Comparison of ENCODE assay signal across 21 cellular contexts in genomic region chr2:46313063-46313462, GRCh38. TPM values are rescaled to one million over a fixed set of nuclear protein-coding genes. Genes with fewer than 3 reads are reported as not detected.
DNase-seq lines count a peak whose midpoint lies in the region; ATAC-seq, FAIRE-seq and TF ChIP-seq lines count a peak whose summit lies in the region.
"Had no signal": no experiment of that assay in that cellular context is flagged by ENCODE, and none has a peak within 500 bp of the region (broad histone marks: within the 10 kb centered on the region; RNA-seq: fewer than 3 reads in every experiment).

No MANE protein-coding gene starts in this region.

- CTCF ChIA-PET in A549 (lab: Yijun Ruan, JAX) (interaction anchor here (0.8 to 7.2 kb wide), 13 partner anchors 10 to 302 kb away, joined by 3 to 45 read pairs (median 4); partner anchors contain the start of gene EPAS1), RWPE1 (lab: Yijun Ruan, JAX) (interaction anchor here (0.6 to 1.1 kb wide), 2 partner anchors 16 to 1176 kb away, joined by 3 to 4 read pairs; partner anchors contain the start of gene EPAS1)

- peak overlapping the region; percentile 75; the same call in 2 of the 3 replicates for H3K4me2 ChIP-seq in A549

- H3K27me3 ChIP-seq in liver (ENCODE audit: control insufficient read depth in 4 of 4, insufficient read depth in 4 of 4, low read length in 3 of 4): no peaks in the 10 kb centered on the region
- peaks cover 0 to 5% (median 0%) of the 10 kb centered on the region in 5 donors for H3K27me3 ChIP-seq in subcutaneous abdominal adipose tissue (ENCODE audit: control insufficient read depth in 5 of 5, insufficient read depth in 4 of 5, low read length in 5 of 5)
- H3K27me3 ChIP-seq: sigmoid colon had no signal

- intact Hi-C loops in head of caudate nucleus (cut with DNase I): no loop called here

- H3K9me3 ChIP-seq in A549 (no peaks in the 10 kb centered on the region), liver (ENCODE audit: control insufficient read depth in 4 of 4, low read length in 3 of 4) (no peaks in the 10 kb centered on the region), subcutaneous abdominal adipose tissue (ENCODE audit: control insufficient read depth in 5 of 5, low read length in 5 of 5) (no peaks in the 10 kb centered on the region)
- H3K9me3 ChIP-seq: sigmoid colon had no signal

- H3K4me3 ChIP-seq in A549 (no peak overlapping the region), liver (ENCODE audit: low read depth in 1 of 3, low read length in 3 of 3) (no peak overlapping the region), subcutaneous abdominal adipose tissue (ENCODE audit: low read depth in 1 of 5, low read length in 5 of 5) (no peak overlapping the region)
- H3K4me3 ChIP-seq: dorsolateral prefrontal cortex, sigmoid colon had no signal

- ATAC-seq in A549: no peak
- ATAC-seq: activated CD4-positive, CD25-positive, alpha-beta regulatory T cell treated with anti-CD3 and anti-CD28 coated beads, Interleukin-2, amount 50 U/mL, for 24 hours; activated naive CD8-positive, alpha-beta T cell treated with anti-CD3 and anti-CD28 coated beads, Interleukin-2, amount 50 U/mL, for 24 hours; activated T-cell treated with anti-CD3 and anti-CD28 coated beads, Interleukin-2, amount 50 U/mL, for 72 hours had no signal

- peaks cover 95% of the 10 kb centered on the region for H3K4me1 ChIP-seq in A549
- peaks cover 35 to 92% (median 70%) of the 10 kb centered on the region in 4 donors for H3K4me1 ChIP-seq in liver (ENCODE audit: control insufficient read depth in 4 of 4, insufficient read depth in 4 of 4, low read length in 3 of 4)
- peaks cover 13 to 97% (median 66%) of the 10 kb centered on the region in 5 donors for H3K4me1 ChIP-seq in subcutaneous abdominal adipose tissue (ENCODE audit: control insufficient read depth in 5 of 5, insufficient read depth in 5 of 5, low read length in 5 of 5)

- no peak for TF ChIP-seq POLR2A in A549 (IDR thresholded peaks at IDR 0.05; ENCODE audit: low read length)

- no peak for FAIRE-seq in A549 (lab: Jason Lieb, UNC)

- DNase-seq in A549 (ENCODE audit: low read depth in 1 of 2, low spot score in 1 of 2) (no peak), RWPE1 (ENCODE audit: low spot score) (no peak), head of caudate nucleus (no peak), T-helper 2 cell (no peak), NCI-H2029 (lab: John Stamatoyannopoulos, UW) (no peak)
- DNase-seq: activated CD4-positive, alpha-beta T cell treated with anti-CD3 and anti-CD28 coated beads, Interleukin-2, amount 50 U/mL, for 48 hours; activated naive CD8-positive, alpha-beta T cell treated with anti-CD3 and anti-CD28 coated beads, Interleukin-2, amount 50 U/mL, for 24 hours; activated T-cell treated with anti-CD3 and anti-CD28 coated beads, Interleukin-2, amount 50 U/mL, for 72 hours; dorsolateral prefrontal cortex; EL; foreskin melanocyte; GOT3; HFFc6; hypothalamus; NCI-H1048; NCI-H1694 treated with DMSO at 0.1 percent for 48 hours; sigmoid colon; stimulated activated CD4-positive, alpha-beta T cell treated with anti-CD3 and anti-CD28 coated beads, Interleukin-4, amount 100 ng/mL, for 24 hours had no signal

- TF ChIP-seq CTCF in A549 (IDR thresholded peaks at IDR 0.05) (no peak), RWPE1 (conservative IDR thresholded peaks at IDR 0.05; ENCODE audit: low read depth) (no peak), liver (IDR thresholded peaks at IDR 0.05; ENCODE audit: low read depth, low read length, missing input control) (no peak)

- H3K36me3 ChIP-seq in liver (ENCODE audit: control insufficient read depth in 4 of 4, insufficient read depth in 3 of 4, low read depth in 1 of 4, low read length in 3 of 4) (peaks cover 0 to 3% (median 0%) of the 10 kb centered on the region in 4 donors), subcutaneous abdominal adipose tissue (ENCODE audit: control insufficient read depth in 5 of 5, insufficient read depth in 5 of 5, low read length in 5 of 5) (peaks cover 0 to 7% (median 0%) of the 10 kb centered on the region in 5 donors)
- H3K36me3 ChIP-seq: sigmoid colon had no signal

- TF ChIP-seq RAD21 in A549 (conservative IDR thresholded peaks at IDR 0.05 in 1 of 2, IDR thresholded peaks at IDR 0.05 in 1 of 2) (no peak), liver (IDR thresholded peaks at IDR 0.05) (no peak)

- H3K27ac ChIP-seq in A549: peak overlapping the region; percentile 85 to 92
- H3K27ac ChIP-seq in RWPE1: peak overlapping the region; percentile 23; the same call in 1 of the 2 replicates
- H3K27ac ChIP-seq in liver (ENCODE audit: low read depth in 1 of 2, low read length in 2 of 2): peak overlapping the region; percentile 74 to 95
- peak overlapping the region; percentile 78 for H3K27ac ChIP-seq in subcutaneous abdominal adipose tissue (ENCODE audit: low read depth, low read length)

- H3K9ac ChIP-seq in liver (ENCODE audit: low read depth in 1 of 2, low read length in 2 of 2) (no peak overlapping the region), subcutaneous abdominal adipose tissue (ENCODE audit: low read length in 5 of 5) (no peak overlapping the region)

- TF ChIP-seq EP300 in A549 (IDR thresholded peaks at IDR 0.05): no peak

- 80% methylated on average over 3 of the region's 3 CpGs for WGBS in A549 (ENCODE audit: missing lambda C conversion rate)
- WGBS in liver: 88% methylated on average over 3 of the region's 3 CpGs

- POLR2A ChIA-PET in A549 (lab: Yijun Ruan, JAX): interaction anchor here (1.4 kb wide), 1 partner anchor 16 kb away, joined by 6 read pairs; the partner anchor contains the start of gene EPAS1
- POLR2A ChIA-PET in RWPE1 (lab: Yijun Ruan, JAX; ENCODE audit: low non-redundant PET): interaction anchor here (1.0 kb wide), 1 partner anchor 16 kb away, joined by 4 read pairs; the partner anchor contains the start of gene EPAS1

TF ChIP-seq in A549, 52 proteins besides CTCF, POLR2A, EP300 and RAD21:
- TF ChIP-seq RARB (CRISPR knock-in tag; IDR thresholded peaks at IDR 0.05): no peak
- no peak for TF ChIP-seq MYC (IDR thresholded peaks at IDR 0.05; ENCODE audit: borderline replicate concordance, low read length)
- TF ChIP-seq KDM1A (IDR thresholded peaks at IDR 0.05; ENCODE audit: low read depth): no peak
- 0 out of 2 replicates have a peak, but pooled peaks have one; percentile 53 for TF ChIP-seq TP53 (CRISPR knock-in tag; IDR thresholded peaks at IDR 0.05)
- no peak for TF ChIP-seq CEBPB (IDR thresholded peaks at IDR 0.05)
- TF ChIP-seq ESRRA (IDR thresholded peaks at IDR 0.05; ENCODE audit: borderline replicate concordance, low read length): no peak
- TF ChIP-seq RCOR1 (IDR thresholded peaks at IDR 0.05; ENCODE audit: low read depth, low read length): no peak
- TF ChIP-seq EHMT2 (IDR thresholded peaks at IDR 0.05; ENCODE audit: low read depth): no peak
- TF ChIP-seq FOSL2 (IDR thresholded peaks at IDR 0.05): no peak
- TF ChIP-seq FOSL2 (CRISPR knock-in tag; IDR thresholded peaks at IDR 0.05): no peak
- no peak for TF ChIP-seq JUN (IDR thresholded peaks at IDR 0.05)
- TF ChIP-seq NR3C1 (IDR thresholded peaks at IDR 0.05): no peak
- TF ChIP-seq PBX3 (IDR thresholded peaks at IDR 0.05): no peak
- TF ChIP-seq ZC3H11A (IDR thresholded peaks at IDR 0.05): 0 out of 2 replicates have a peak, but pooled peaks have one; percentile 6

TF ChIP-seq in liver, 16 proteins besides CTCF, POLR2A, EP300 and RAD21 (continues in another document):
- TF ChIP-seq, protein P1, sequence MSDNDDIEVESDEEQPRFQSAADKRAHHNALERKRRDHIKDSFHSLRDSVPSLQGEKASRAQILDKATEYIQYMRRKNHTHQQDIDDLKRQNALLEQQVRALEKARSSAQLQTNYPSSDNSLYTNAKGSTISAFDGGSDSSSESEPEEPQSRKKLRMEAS (IDR thresholded peaks at IDR 0.05): no peak
- no peak for TF ChIP-seq EGR1 (IDR thresholded peaks at IDR 0.05; ENCODE audit: low read depth in 2 of 2)
- TF ChIP-seq ZBTB33 (IDR thresholded peaks at IDR 0.05): no peak
- no peak for TF ChIP-seq FOXA1 (IDR thresholded peaks at IDR 0.05)
- TF ChIP-seq FOXA2 (IDR thresholded peaks at IDR 0.05): no peak
- no peak for TF ChIP-seq GABPA (IDR thresholded peaks at IDR 0.05 in 1 of 2, conservative IDR thresholded peaks at IDR 0.05 in 1 of 2)

RNA-seq across cellular contexts. Expression of gene EPAS1, which starts 15.9 kb away (rescaled TPM):
- polyA plus RNA-seq in A549 (2011; rRNA removed): 143 and 150 TPM in 2 replicates
- polyA plus RNA-seq in A549 (2012; cell fraction: cytosol; rRNA removed): 60.3 and 78.5 TPM in 2 replicates
- 106 and 115 TPM in 2 replicates for polyA plus RNA-seq in A549 (2012; cell fraction: nucleus; rRNA removed)
- 111 to 128 TPM (median 122 TPM) in 3 replicates for polyA plus RNA-seq in A549 (2017; fragmentation: RNase III; extraction: RNeasy Plus Mini Kit Qiagen cat#74134 plus additional on column Dnase treatment)
- 174 and 229 TPM in 2 replicates for polyA minus RNA-seq in A549 (2011; rRNA and poly(A)+ RNA removed)
- total RNA-seq in liver: 100 to 1,000 TPM in 1 of 2 donors, 10 to 100 TPM in 1; 51.5 to 193 TPM
- polyA plus RNA-seq in liver: 10 to 100 TPM; 26.2 to 70.7 TPM

Comparison
In these comparisons a context has a peak if more than half of its experiments do, and no peak if none do; other contexts are left out.
1. H3K27ac ChIP-seq: peak in every context shown above with its lines; median percentile 88 in A549; 84 in liver; 78 in subcutaneous abdominal adipose tissue; 23 in RWPE1.